ENCODE assay signal across 9 cellular contexts in the genomic region with DNA sequence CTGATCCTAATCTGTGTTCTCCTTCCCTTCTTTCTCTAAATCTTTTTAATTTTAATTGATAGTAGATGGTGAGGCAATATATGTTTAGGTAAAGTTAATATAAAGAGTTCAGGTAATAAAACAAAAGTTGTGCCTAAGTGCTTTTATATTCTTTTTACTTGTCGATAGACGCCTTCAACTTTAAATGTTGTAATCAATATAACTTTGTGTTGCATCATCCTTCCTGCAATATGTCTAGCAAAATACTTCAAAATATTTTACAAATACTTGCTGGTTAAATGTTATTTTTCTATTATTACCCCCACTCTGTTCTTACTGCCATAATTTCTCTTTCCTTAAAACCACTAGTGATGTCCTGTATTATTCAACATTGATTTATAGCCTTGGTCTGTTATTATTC.
"Had no signal": no experiment of that assay in that cellular context is flagged by ENCODE, and none has a peak within 500 bp of the region (broad histone marks: within the 10 kb centered on the region; RNA-seq: fewer than 3 reads in every experiment).

No MANE protein-coding gene starts in this region.

- H3K4me1 ChIP-seq: left lung had no signal

- H3K9me3 ChIP-seq: left lung, mucosa of descending colon had no signal

- H3K27ac ChIP-seq: left lung had no signal

- DNase-seq: activated CD4-positive, alpha-beta T cell treated with anti-CD3 and anti-CD28 coated beads, Interleukin-2, amount 50 U/mL, for 1 hour; activated CD4-positive, CD25-positive, alpha-beta regulatory T cell; activated naive CD8-positive, alpha-beta T cell treated with anti-CD3 and anti-CD28 coated beads for 36 hours; erythroblast; islet precursor cell; left lung; mucosa of descending colon; naive thymus-derived CD8-positive, alpha-beta T cell had no signal

- H3K4me3 ChIP-seq: left lung, mucosa of descending colon had no signal

- H3K36me3 ChIP-seq: left lung had no signal

- ATAC-seq: left lung; mucosa of descending colon; naive thymus-derived CD8-positive, alpha-beta T cell; stimulated activated effector memory CD8-positive, alpha-beta T cell treated with anti-CD3 and anti-CD28 coated beads, Interleukin-12 subunit alpha, Interleukin-12 subunit beta, amount 100 ng/mL, for 72 hours had no signal

- H3K27me3 ChIP-seq: left lung had no signal
